32 cellular contexts compared by ENCODE assay signal in genomic region chr3:163438760-163439159, GRCh38.
"Had no signal": no experiment of that assay in that cellular context is flagged by ENCODE, and none has a peak within 500 bp of the region (broad histone marks: within the 10 kb centered on the region; RNA-seq: fewer than 3 reads in every experiment).

No MANE protein-coding gene starts in this region.

- ATAC-seq: activated CD4-positive, CD25-positive, alpha-beta regulatory T cell treated with anti-CD3 and anti-CD28 coated beads, Interleukin-2, amount 50 U/mL, for 24 hours; activated CD8-positive, alpha-beta T cell treated with anti-CD3 and anti-CD28 coated beads for 36 hours; activated naive CD8-positive, alpha-beta T cell treated with anti-CD3 and anti-CD28 coated beads, Interleukin-2, amount 50 U/mL, for 24 hours; activated T-cell treated with anti-CD3 and anti-CD28 coated beads, Interleukin-2, amount 50 U/mL, for 4 hours; activated T-helper 17 cell treated with anti-CD3 and anti-CD28 coated beads, Interleukin-2, amount 50 U/mL, for 72 hours; esophagus mucosa; gastroesophageal sphincter; heart right ventricle; T-cell had no signal

- H3K9me3 ChIP-seq: adrenal gland, breast epithelium, gastroesophageal sphincter had no signal

- DNase-seq: activated B cell treated with CpG ODN at 0.5 μM for 24 hours; activated CD4-positive, alpha-beta T cell treated with anti-CD3 and anti-CD28 coated beads for 48 hours; activated CD4-positive, alpha-beta T cell treated with anti-CD3 and anti-CD28 coated beads, Interleukin-2, amount 50 U/mL, for 1 hour; activated CD4-positive, alpha-beta T cell treated with anti-CD3 and anti-CD28 coated beads, Interleukin-2, amount 50 U/mL, for 48 hours; activated CD8-positive, alpha-beta memory T cell treated with anti-CD3 and anti-CD28 coated beads for 24 hours; activated CD8-positive, alpha-beta T cell treated with anti-CD3 and anti-CD28 coated beads for 36 hours; activated effector memory CD4-positive, alpha-beta T cell treated with Interleukin-2 at 50 U/mL for 16 hours; activated gamma-delta T cell treated with Interleukin-2 at 50 U/mL for 16 hours; activated naive CD4-positive, alpha-beta T cell treated with Interleukin-2 at 50 U/mL for 16 hours; activated naive CD8-positive, alpha-beta T cell treated with anti-CD3 and anti-CD28 coated beads for 36 hours; activated naive CD8-positive, alpha-beta T cell treated with anti-CD3 and anti-CD28 coated beads, Interleukin-2, amount 50 U/mL, for 24 hours; activated T-cell treated with anti-CD3 and anti-CD28 coated beads, Interleukin-2, amount 50 U/mL, for 4 hours; adrenal gland; central memory CD4-positive, alpha-beta T cell; cerebellar nuclear complex; dorsolateral prefrontal cortex; effector memory CD4-positive, alpha-beta T cell; endodermal cell; foreskin melanocyte; heart right ventricle; T-cell; T-helper 9 cell; WERI-Rb-1 had no signal

- H3K36me3 ChIP-seq: adrenal gland, ascending aorta, breast epithelium, cardiac muscle cell, gastroesophageal sphincter, heart right ventricle, WERI-Rb-1 had no signal

- H3K27ac ChIP-seq: adrenal gland, ascending aorta, breast epithelium, cardiac muscle cell, coronary artery, dorsolateral prefrontal cortex, gastroesophageal sphincter, heart right ventricle, hepatocyte, WERI-Rb-1 had no signal

- H3K4me3 ChIP-seq: adrenal gland, ascending aorta, breast epithelium, cardiac muscle cell, coronary artery, dorsolateral prefrontal cortex, gastroesophageal sphincter, heart right ventricle, hepatocyte had no signal
